22 cellular contexts compared by ENCODE assay signal in the genomic region with DNA sequence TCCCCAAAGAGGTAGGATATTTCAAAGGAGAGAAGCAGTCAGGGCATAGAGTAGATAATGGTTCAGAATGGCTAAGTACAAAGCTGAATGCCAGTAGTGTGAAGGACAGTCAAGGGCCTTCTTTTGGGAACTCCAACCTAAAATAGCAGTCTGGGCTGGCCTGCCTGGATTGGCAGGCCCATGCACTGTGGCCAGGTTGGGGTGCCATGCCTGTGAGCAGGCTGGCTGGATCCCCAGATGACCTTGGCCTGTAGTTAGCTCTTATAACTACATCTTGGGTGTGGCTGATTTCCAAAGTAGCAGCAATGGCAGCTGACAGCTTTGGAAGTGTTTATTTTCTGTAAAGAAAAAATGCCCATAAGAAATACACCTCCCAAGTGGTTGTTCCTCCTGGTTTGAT. TPM values are rescaled to one million over a fixed set of nuclear protein-coding genes. Genes with fewer than 3 reads are reported as not detected.
A peak's percentile ranks its signal among the peaks of the same experiment; 100 is the strongest.
DNase-seq lines count a peak whose midpoint lies in the region; ATAC-seq and TF ChIP-seq lines count a peak whose summit lies in the region.
"Had no signal": no experiment of that assay in that cellular context is flagged by ENCODE, and none has a peak within 500 bp of the region (broad histone marks: within the 10 kb centered on the region; RNA-seq: fewer than 3 reads in every experiment).

No MANE protein-coding gene starts in this region.

- H3K27ac ChIP-seq in Panc1 (ENCODE audit: low read length) = peak overlapping the region; percentile 65; the same call in 1 of the 2 replicates
- H3K27ac ChIP-seq in esophagus muscularis mucosa (replicated peaks in 1 of 4) = peak overlapping the region in 3 of 4 donors; percentile 8 to 39 (median 15)
- H3K27ac ChIP-seq in left lung = no peak overlapping the region
- H3K27ac ChIP-seq in gastrocnemius medialis = peak overlapping the region; percentile 67 to 87 (median 84)
- H3K27ac ChIP-seq: KMS-11, transverse colon had no signal

- H3K27me3 ChIP-seq in Panc1 (ENCODE audit: control insufficient read depth, insufficient read depth, low read length) (no peaks in the 10 kb centered on the region), esophagus muscularis mucosa (no peaks in the 10 kb centered on the region), left lung (no peaks in the 10 kb centered on the region), gastrocnemius medialis (no peaks in the 10 kb centered on the region)
- H3K27me3 ChIP-seq: transverse colon had no signal

- no TSS peak for BruUV-seq in Panc1 (replicated peaks; lab: Mats Ljungman, UMichigan)

- H3K9me3 ChIP-seq in Panc1 (ENCODE audit: control insufficient read depth, insufficient read depth, low read depth, low read length) (no peaks in the 10 kb centered on the region), esophagus muscularis mucosa (no peaks in the 10 kb centered on the region), left lung (no peaks in the 10 kb centered on the region), gastrocnemius medialis (no peaks in the 10 kb centered on the region)
- H3K9me3 ChIP-seq: transverse colon had no signal

- no peak for DNase-seq in Panc1 (ENCODE audit: low read depth, low spot score)
- DNase-seq in esophagus muscularis mucosa (ENCODE audit: extremely low spot score) = no peak
- DNase-seq in left lung = no peak
- DNase-seq in gastrocnemius medialis = peak in 1 of 2 donors; percentile 58
- no peak for DNase-seq in effector CD8-positive, alpha-beta T cell (lab: John Stamatoyannopoulos, UW)
- DNase-seq in stimulated activated effector memory CD8-positive, alpha-beta T cell treated with anti-CD3 and anti-CD28 coated beads, Interleukin-12 subunit alpha, Interleukin-12 subunit beta, amount 100 ng/mL, for 72 hours (ENCODE audit: low spot score in 2 of 2) = no peak
- DNase-seq: activated CD4-positive, alpha-beta T cell treated with anti-CD3 and anti-CD28 coated beads for 4 hours; activated T-cell treated with anti-CD3 and anti-CD28 coated beads for 4 hours; C1 segment of cervical spinal cord; DND-41; NCI-H1436 treated with DMSO at 0.1 percent for 48 hours; NCI-H2107; stimulated activated CD4-positive, alpha-beta T cell treated with anti-CD3 and anti-CD28 coated beads, Interleukin-2, amount 100 ng/mL, for 24 hours; transverse colon had no signal

- no peak for TF ChIP-seq CTCF in Panc1 (IDR thresholded peaks at IDR 0.05)
- TF ChIP-seq CTCF in esophagus muscularis mucosa (IDR thresholded peaks at IDR 0.05) = no peak
- TF ChIP-seq CTCF in left lung (IDR thresholded peaks at IDR 0.05) = no peak
- TF ChIP-seq CTCF in gastrocnemius medialis (IDR thresholded peaks at IDR 0.05 in 4 of 5, conservative IDR thresholded peaks at IDR 0.05 in 1 of 5) = no peak

- intact Hi-C loops in Panc1 (cut with micrococcal nuclease; ENCODE audit: unreplicated experiment) = no loop called here
- intact Hi-C loops in esophagus muscularis mucosa (cut with DNase I) = loop anchor here (5.0 kb wide), 2 partner anchors 721 to 741 kb away; no protein-coding TSS in a partner anchor
- intact Hi-C loops in left lung (cut with DNase I) = no loop called here
- intact Hi-C loops in gastrocnemius medialis (cut with DNase I; ENCODE audit: low total_unique reads) = no loop called here

- in situ Hi-C loops in Panc1 (cut with HindIII; ENCODE audit: low pct_unique_long_range_greater_than_20kb, low sequenced_read_pairs) (no loop called here), gastrocnemius medialis (cut with MboI; ENCODE audit: low sequenced_read_pairs in 4 of 4) (loop anchor here in 2 of 4 donors (5.0 to 10.0 kb wide), 2 partner anchors 736 to 743 kb away; no protein-coding TSS in a partner anchor)

- no peak for TF ChIP-seq EP300 in esophagus muscularis mucosa (IDR thresholded peaks at IDR 0.05)

- H3K36me3 ChIP-seq in Panc1 (ENCODE audit: control insufficient read depth, insufficient read depth, low read length) (no peaks in the 10 kb centered on the region), esophagus muscularis mucosa (no peaks in the 10 kb centered on the region), left lung (no peaks in the 10 kb centered on the region), gastrocnemius medialis (no peaks in the 10 kb centered on the region)
- H3K36me3 ChIP-seq: transverse colon had no signal

- H3K4me1 ChIP-seq in Panc1 (ENCODE audit: control insufficient read depth, insufficient read depth, low read length) (no peaks in the 10 kb centered on the region; the same call in 1 of the 2 replicates), esophagus muscularis mucosa (peaks cover 13 to 19% (median 14%) of the 10 kb centered on the region in 4 donors), left lung (peaks cover 0 to 15% of the 10 kb centered on the region in 2 donors), gastrocnemius medialis (peaks cover 59 to 69% of the 10 kb centered on the region in 2 donors)

- H3K9me3 Mint-ChIP-seq in stimulated activated effector memory CD8-positive, alpha-beta T cell treated with anti-CD3 and anti-CD28 coated beads, Interleukin-12 subunit alpha, Interleukin-12 subunit beta, amount 100 ng/mL, for 72 hours = no peaks in the 10 kb centered on the region
- H3K9me3 Mint-ChIP-seq: central memory CD8-positive, alpha-beta T cell; naive thymus-derived CD4-positive, alpha-beta T cell had no signal

- TF ChIP-seq POLR2A in esophagus muscularis mucosa (IDR thresholded peaks at IDR 0.05; ENCODE audit: low read depth) = no peak
- TF ChIP-seq POLR2A in gastrocnemius medialis (IDR thresholded peaks at IDR 0.05) = no peak

- no peaks in the 10 kb centered on the region for H3K36me3 Mint-ChIP-seq in stimulated activated effector memory CD8-positive, alpha-beta T cell treated with anti-CD3 and anti-CD28 coated beads, Interleukin-12 subunit alpha, Interleukin-12 subunit beta, amount 100 ng/mL, for 72 hours
- H3K36me3 Mint-ChIP-seq: activated naive CD8-positive, alpha-beta T cell; naive thymus-derived CD4-positive, alpha-beta T cell had no signal

- H3K4me3 ChIP-seq in Panc1 (ENCODE audit: low read depth in 2 of 2, low read length in 2 of 2) = no peak overlapping the region
- no peak overlapping the region for H3K4me3 ChIP-seq in esophagus muscularis mucosa
- no peak overlapping the region for H3K4me3 ChIP-seq in left lung
- H3K4me3 ChIP-seq in gastrocnemius medialis = no peak overlapping the region
- H3K4me3 ChIP-seq: transverse colon had no signal

- CTCF ChIA-PET in Panc1 (lab: Charles Lee) = interaction anchor here (0.7 to 1.1 kb wide), 3 partner anchors 18 to 141 kb away, joined by 4 to 5 read pairs (median 5); no protein-coding TSS in a partner anchor

- no peaks in the 10 kb centered on the region for H3K4me1 Mint-ChIP-seq in stimulated activated effector memory CD8-positive, alpha-beta T cell treated with anti-CD3 and anti-CD28 coated beads, Interleukin-12 subunit alpha, Interleukin-12 subunit beta, amount 100 ng/mL, for 72 hours
- H3K4me1 Mint-ChIP-seq: central memory CD8-positive, alpha-beta T cell had no signal

- no peak for ATAC-seq in Panc1
- ATAC-seq in left lung = peak; percentile 82
- peak in 1 of 2 donors; percentile 16 for ATAC-seq in gastrocnemius medialis
- no peak for ATAC-seq in HG02798 (IDR thresholded peaks at IDR 0.05; ENCODE audit: poor library complexity, unreplicated experiment)
- ATAC-seq in GM21390 (IDR thresholded peaks at IDR 0.05; ENCODE audit: unreplicated experiment) = no peak
- ATAC-seq in stimulated activated effector memory CD8-positive, alpha-beta T cell treated with anti-CD3 and anti-CD28 coated beads, Interleukin-12 subunit alpha, Interleukin-12 subunit beta, amount 100 ng/mL, for 72 hours = no peak

- no peak overlapping the region for H3K27ac Mint-ChIP-seq in stimulated activated effector memory CD8-positive, alpha-beta T cell treated with anti-CD3 and anti-CD28 coated beads, Interleukin-12 subunit alpha, Interleukin-12 subunit beta, amount 100 ng/mL, for 72 hours
- H3K27ac Mint-ChIP-seq: activated naive CD8-positive, alpha-beta T cell had no signal

- H3K4me3 Mint-ChIP-seq in stimulated activated effector memory CD8-positive, alpha-beta T cell treated with anti-CD3 and anti-CD28 coated beads, Interleukin-12 subunit alpha, Interleukin-12 subunit beta, amount 100 ng/mL, for 72 hours = no peak overlapping the region
- H3K4me3 Mint-ChIP-seq: activated naive CD8-positive, alpha-beta T cell; central memory CD8-positive, alpha-beta T cell; naive thymus-derived CD4-positive, alpha-beta T cell had no signal

- POLR2A ChIA-PET in Panc1 (lab: Charles Lee) = no interaction called here

RNA-seq across cellular contexts. Expression of a gene that starts 51.5 kb away (rescaled TPM):
- total RNA-seq in Panc1 (2021; ENCODE audit: unreplicated experiment) (0.08 TPM), esophagus muscularis mucosa (1 to 10 TPM in 1 of 4 donors, under 1 TPM in 1, not detected in 2; 0.17 to 3.4 TPM), left lung (100 to 1,000 TPM in 1 of 2 donors, 10 to 100 TPM in 1; 58.3 to 227 TPM), gastrocnemius medialis (1 to 10 TPM in 2 of 4 donors, under 1 TPM in 2; 0.81 to 2.8 (median 1.0) TPM)
- polyA plus RNA-seq in Panc1 (2012; ENCODE audit: insufficient read length) = not detected
- total RNA-seq: dermis microvascular lymphatic vessel endothelial cell; naive thymus-derived CD4-positive, alpha-beta T cell; omental fat pad had no signal
- polyA plus RNA-seq: naive thymus-derived CD4-positive, alpha-beta T cell had no signal

Comparison
In these comparisons a context has a peak if more than half of its experiments do, and no peak if none do; other contexts are left out.
1. H3K27ac ChIP-seq: peak in Panc1 (single experiment), esophagus muscularis mucosa (3 of 4) and gastrocnemius medialis (4 of 4); none in left lung (0 of 2).
2. RNA of a gene that starts 51.5 kb away (total RNA-seq): 58.3 to 227 TPM in left lung; 0.81 to 2.8 TPM in gastrocnemius medialis, 0.17 to 3.4 TPM in esophagus muscularis mucosa and 0.08 TPM in Panc1 (single experiment); every median in the first group is over 10 times any median in the second.